Comparison of ENCODE assay signal across 8 cellular contexts in the genomic region with DNA sequence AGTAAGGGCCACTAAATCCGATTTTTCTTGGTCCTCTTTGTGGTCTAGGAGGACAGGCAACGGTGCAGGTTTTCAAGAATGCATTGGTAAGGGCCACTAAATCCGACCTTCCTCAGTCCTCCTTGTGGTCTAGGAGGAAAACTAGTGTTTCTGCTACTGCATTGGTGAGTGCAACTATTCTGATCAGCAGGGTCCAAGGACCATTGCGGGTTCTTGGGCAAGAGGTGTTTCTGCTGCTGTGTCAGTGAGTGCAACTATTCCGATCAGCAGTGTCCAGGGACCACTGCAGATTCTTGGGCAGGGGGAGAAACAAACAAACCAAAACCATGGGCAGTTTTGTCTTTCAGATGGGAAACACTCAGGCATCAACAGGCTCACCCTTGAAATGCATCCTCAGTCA. TPM values are rescaled to one million over a fixed set of nuclear protein-coding genes. Genes with fewer than 3 reads are reported as not detected.
"Had no signal": no experiment of that assay in that cellular context is flagged by ENCODE, and none has a peak within 500 bp of the region (broad histone marks: within the 10 kb centered on the region; RNA-seq: fewer than 3 reads in every experiment).

No MANE protein-coding gene starts in this region.

RNA-seq across cellular contexts. Expression of gene SMIM33, which starts 33.9 kb away (rescaled TPM):
- total RNA-seq: LHCN-M2, MCF 10A, OCI-LY7, PC-3, SK-MEL-5 had no signal
- polyA plus RNA-seq: IgD-negative memory B cell, SK-N-SH had no signal

RNA-seq across cellular contexts. Expression of gene ECSCR, which starts 42.2 kb away (rescaled TPM):
- total RNA-seq: HT-29, MCF 10A, OCI-LY7, SK-MEL-5 had no signal
- polyA plus RNA-seq: IgD-negative memory B cell had no signal
